In the genomic region with DNA sequence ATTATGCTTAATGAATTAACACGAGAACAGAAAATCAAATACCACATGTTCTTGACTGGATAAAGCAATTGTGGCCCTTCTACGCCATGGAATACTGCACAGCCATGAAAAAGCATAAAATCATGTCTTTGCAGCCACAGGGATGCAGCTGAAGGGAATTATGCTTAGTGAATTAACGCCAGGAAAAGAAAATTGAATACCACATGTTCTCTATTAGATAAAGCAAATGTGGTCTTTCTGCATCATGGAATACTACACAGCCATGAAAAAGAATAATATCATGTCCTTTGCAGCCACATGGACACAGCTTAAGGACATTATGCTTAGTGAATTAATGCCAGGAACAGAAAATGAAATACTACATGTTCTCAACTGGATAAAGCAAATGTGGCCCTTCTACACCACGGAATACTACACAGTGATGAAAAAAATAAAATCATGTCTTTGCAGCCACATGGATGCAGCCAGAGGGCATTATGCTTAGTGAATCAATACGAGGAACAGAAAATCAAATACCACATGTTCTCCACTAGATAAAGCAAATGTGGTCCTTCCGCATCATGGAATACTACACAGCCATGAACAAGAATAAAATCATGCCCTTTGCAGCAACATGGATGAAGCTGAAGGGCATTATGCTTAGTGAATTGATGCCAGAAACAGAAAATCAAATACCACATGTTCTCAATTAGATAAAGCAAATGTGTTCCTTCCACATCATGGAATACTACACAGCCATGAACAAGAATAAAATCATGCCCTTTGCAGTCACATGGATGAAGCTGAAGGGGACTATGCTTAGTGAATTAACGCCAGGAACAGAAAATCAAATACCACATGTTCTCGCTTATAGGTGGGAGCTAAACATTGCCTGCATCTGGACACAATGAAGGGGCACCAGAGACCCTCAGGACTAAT, we compare ENCODE assay signal across 12 cellular contexts. TPM values are rescaled to one million over a fixed set of nuclear protein-coding genes. Genes with fewer than 3 reads are reported as not detected.
"Had no signal": no experiment of that assay in that cellular context is flagged by ENCODE, and none has a peak within 500 bp of the region (broad histone marks: within the 10 kb centered on the region; RNA-seq: fewer than 3 reads in every experiment).

No MANE protein-coding gene starts in this region.

RNA-seq across cellular contexts. Expression of a gene that starts 37.3 kb away (rescaled TPM):
- total RNA-seq: OCI-LY7, PC-3, PC-9, Peyer's patch, Right ventricle myocardium inferior, Right ventricle myocardium superior, RPMI7951, SJCRH30, SJSA1, SK-MEL-5, T-cell had no signal
- polyA plus RNA-seq: SK-N-SH had no signal
